Comparison of ENCODE assay signal across 8 cellular contexts in genomic region chr13:97849305-97849704, GRCh38.
DNase-seq lines count a peak whose midpoint lies in the region; ATAC-seq and TF ChIP-seq lines count a peak whose summit lies in the region.

No MANE protein-coding gene starts in this region.

- H3K9me3 ChIP-seq in DND-41 (ENCODE audit: insufficient read depth, low read length, severe bottlenecking) = no peaks in the 10 kb centered on the region
- no peaks in the 10 kb centered on the region for H3K9me3 ChIP-seq in PC-9 (ENCODE audit: insufficient read depth, low read depth)
- H3K9me3 ChIP-seq in lower lobe of right lung = no peaks in the 10 kb centered on the region

- H3K9ac ChIP-seq in DND-41 (ENCODE audit: low read depth, low read length) = no peak overlapping the region

- DNase-seq in DND-41 (peak; percentile 7), PC-9 (peak; percentile 19 to 46), iPS-NIHi11 (ENCODE audit: low spot score) (peak; percentile 55), lower lobe of right lung (no peak), caudate nucleus (lab: John Stamatoyannopoulos, UW) (no peak), NCI-H524 treated with DMSO at 0.1 percent for 48 hours (lab: John Stamatoyannopoulos, UW) (no peak)

- H3K4me1 ChIP-seq in DND-41 (ENCODE audit: insufficient read depth, low read length) (no peaks in the 10 kb centered on the region), PC-9 (replicated peaks; ENCODE audit: insufficient read depth) (peaks cover 9% of the 10 kb centered on the region; the same call in 1 of the 2 replicates), lower lobe of right lung (no peaks in the 10 kb centered on the region)

- CTCF ChIA-PET in PC-9 (lab: Charles Lee) = interaction anchor here (0.6 kb wide), 1 partner anchor 773 kb away, joined by 4 read pairs; no protein-coding TSS in a partner anchor

- H2AFZ ChIP-seq in DND-41 (ENCODE audit: low read depth, low read length) (no peak overlapping the region), PC-9 (no peak overlapping the region)

- no peak overlapping the region for H3K4me2 ChIP-seq in DND-41 (ENCODE audit: insufficient read depth, low read length)
- H3K4me2 ChIP-seq in PC-9 = no peak overlapping the region

- TF ChIP-seq CTCF in DND-41 (IDR thresholded peaks at IDR 0.05; ENCODE audit: borderline replicate concordance, extremely low read depth, low read length, poor library complexity, severe bottlenecking) (peak; percentile 45), PC-9 (conservative IDR thresholded peaks at IDR 0.05) (peak; percentile 71), lower lobe of right lung (IDR thresholded peaks at IDR 0.05) (no peak)

- no peaks in the 10 kb centered on the region for H3F3A ChIP-seq in PC-9 (ENCODE audit: insufficient read depth, low read depth)

- H3K4me3 ChIP-seq in DND-41 (ENCODE audit: low read depth in 1 of 2, low read length in 2 of 2) (no peak overlapping the region), PC-9 (no peak overlapping the region), lower lobe of right lung (no peak overlapping the region)

- H4K20me1 ChIP-seq in DND-41 (ENCODE audit: insufficient read depth, low read length) = no peaks in the 10 kb centered on the region
- no peaks in the 10 kb centered on the region for H4K20me1 ChIP-seq in PC-9 (ENCODE audit: insufficient read depth)

- H3K27ac ChIP-seq in DND-41 (ENCODE audit: low read length) (no peak overlapping the region), PC-9 (no peak overlapping the region), lower lobe of right lung (no peak overlapping the region), caudate nucleus (ENCODE audit: low read depth, low read length) (no peak overlapping the region)

- H3K36me3 ChIP-seq in DND-41 (ENCODE audit: insufficient read depth, low read length) = no peaks in the 10 kb centered on the region
- no peaks in the 10 kb centered on the region for H3K36me3 ChIP-seq in PC-9 (ENCODE audit: low read depth)
- H3K36me3 ChIP-seq in lower lobe of right lung = no peaks in the 10 kb centered on the region

- no peaks in the 10 kb centered on the region for H3K79me2 ChIP-seq in DND-41 (ENCODE audit: insufficient read depth, low read length)
- H3K79me2 ChIP-seq in PC-9 (ENCODE audit: low read depth) = no peaks in the 10 kb centered on the region

- no TSS peak for BruUV-seq in PC-9 (replicated peaks; lab: Mats Ljungman, UMichigan)

- H3K27me3 ChIP-seq in DND-41 (ENCODE audit: insufficient read depth, low read length, poor library complexity) (no peaks in the 10 kb centered on the region), PC-9 (ENCODE audit: insufficient read depth, low read depth) (no peaks in the 10 kb centered on the region), lower lobe of right lung (ENCODE audit: low read depth) (no peaks in the 10 kb centered on the region)

- intact Hi-C loops in PC-9 (cut with micrococcal nuclease; ENCODE audit: unreplicated experiment) (loop anchor here (2.0 to 5.0 kb wide), 3 partner anchors 293 to 1588 kb away; partner anchors contain the start of gene FARP1), lower lobe of right lung (cut with DNase I) (no loop called here)

- POLR2A ChIA-PET in PC-9 (lab: Charles Lee; ENCODE audit: unreplicated experiment) = no interaction called here

- ATAC-seq in DND-41 (ENCODE audit: insufficient read depth, low read depth) = peak; percentile 59
- ATAC-seq in GM19397 (IDR thresholded peaks at IDR 0.05; ENCODE audit: unreplicated experiment) = peak; percentile 81
- ATAC-seq in HG03354 (IDR thresholded peaks at IDR 0.05; ENCODE audit: poor library complexity, severe bottlenecking, unreplicated experiment) = peak; percentile 93
- ATAC-seq in lower lobe of right lung = no peak

- H3K9me2 ChIP-seq in PC-9 (ENCODE audit: insufficient read depth) = no peaks in the 10 kb centered on the region

Comparison
In these comparisons a context has a peak if more than half of its experiments do, and no peak if none do; other contexts are left out.
1. ATAC-seq: peak in DND-41 (single experiment), GM19397 (single experiment) and HG03354 (single experiment); none in lower lobe of right lung (0 of 2).
2. DNase-seq: peak in DND-41 (single experiment), PC-9 (2 of 2) and iPS-NIHi11 (single experiment); none in lower lobe of right lung (single experiment), caudate nucleus (0 of 61) and NCI-H524 treated with DMSO at 0.1 percent for 48 hours (single experiment).